Comparison of ENCODE assay signal across 8 cellular contexts in the genomic region with DNA sequence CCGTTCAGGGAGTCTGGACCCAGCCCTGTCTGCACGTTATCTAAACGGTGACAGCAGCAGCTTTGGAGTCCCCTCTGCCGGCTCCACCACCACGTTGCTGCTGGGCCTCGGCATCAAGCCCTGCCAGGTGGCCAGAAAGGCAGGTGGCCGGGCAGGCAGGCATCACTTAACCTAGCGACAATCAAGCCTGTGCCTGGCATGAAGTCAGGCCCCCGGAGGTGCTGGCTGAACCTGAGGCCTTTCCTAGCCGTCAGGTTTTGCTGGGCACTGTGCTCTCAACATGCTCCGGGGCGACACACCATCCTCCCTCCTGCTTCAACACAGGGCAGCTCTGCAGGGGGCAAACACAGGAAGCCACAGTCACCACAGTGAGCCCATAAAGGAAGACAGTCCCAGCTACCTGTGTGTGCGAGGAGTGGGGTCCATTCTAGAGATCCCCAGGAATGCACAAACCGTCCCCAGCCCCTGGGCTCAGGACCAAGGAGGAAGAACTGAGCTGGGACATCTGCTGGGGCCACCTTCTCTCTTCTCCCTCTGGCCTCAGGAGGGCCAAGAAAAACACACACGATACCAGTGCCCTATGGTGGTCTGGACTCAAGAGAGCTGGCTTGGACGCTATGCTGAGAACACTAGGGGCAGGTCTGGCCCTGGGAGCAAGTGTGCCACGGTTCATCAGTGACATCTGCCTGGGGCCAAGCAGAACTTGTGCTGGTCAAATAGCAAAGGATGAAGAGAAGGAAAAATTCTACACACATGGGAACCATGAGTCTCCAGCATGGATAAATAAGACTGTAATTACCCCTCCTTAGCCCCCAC. TPM values are rescaled to one million over a fixed set of nuclear protein-coding genes. Genes with fewer than 3 reads are reported as not detected.
DNase-seq lines count a peak whose midpoint lies in the region; ATAC-seq and TF ChIP-seq lines count a peak whose summit lies in the region.

No MANE protein-coding gene starts in this region.

- peaks cover 78 to 83% of the 10 kb centered on the region in 2 donors for H3K4me1 ChIP-seq in duodenal mucosa (ENCODE audit: control insufficient read depth in 1 of 2, insufficient read depth in 2 of 2, low read length in 2 of 2)
- peaks cover 91% of the 10 kb centered on the region for H3K4me1 ChIP-seq in vagina

- H3K27ac ChIP-seq in duodenal mucosa (ENCODE audit: low read depth, low read length) (peak overlapping the region; percentile 17), vagina (no peak overlapping the region)

- H3K36me3 ChIP-seq in duodenal mucosa (ENCODE audit: control insufficient read depth in 1 of 2, insufficient read depth in 2 of 2, low read length in 2 of 2) (no peaks in the 10 kb centered on the region), vagina (no peaks in the 10 kb centered on the region)

- H3K27ac Mint-ChIP-seq in MCF 10A (ENCODE audit: low read depth, unreplicated experiment), result no peak overlapping the region

- H3K9me3 ChIP-seq in duodenal mucosa (ENCODE audit: control insufficient read depth in 1 of 2, low read length in 2 of 2), result no peaks in the 10 kb centered on the region
- no peaks in the 10 kb centered on the region for H3K9me3 ChIP-seq in vagina

- no peak for TF ChIP-seq CTCF in MCF 10A (IDR thresholded peaks at IDR 0.05; ENCODE audit: unreplicated experiment)
- TF ChIP-seq CTCF in vagina (IDR thresholded peaks at IDR 0.05), result no peak

- H3K9me3 Mint-ChIP-seq in MCF 10A (ENCODE audit: unreplicated experiment), result no peaks in the 10 kb centered on the region

- ATAC-seq in HG03039 (IDR thresholded peaks at IDR 0.05; ENCODE audit: unreplicated experiment) (peak; percentile 5), GM19023 (IDR thresholded peaks at IDR 0.05; ENCODE audit: unreplicated experiment) (no peak)

- no peak for TF ChIP-seq POLR2A in vagina (IDR thresholded peaks at IDR 0.05)

- BruUV-seq in MCF 10A (replicated peaks; lab: Mats Ljungman, UMichigan), result no TSS peak

- intact Hi-C loops in MCF 10A (cut with micrococcal nuclease), result no loop called here
- intact Hi-C loops in vagina (cut with DNase I), result no loop called here

- peaks cover 34% of the 10 kb centered on the region for H3K4me1 Mint-ChIP-seq in MCF 10A (ENCODE audit: insufficient read depth, unreplicated experiment)

- H3K4me3 ChIP-seq in duodenal mucosa (ENCODE audit: low read depth in 1 of 2, low read length in 2 of 2), result peak overlapping the region; percentile 18 to 48
- peak overlapping the region in 1 of 2 donors; percentile 4 for H3K4me3 ChIP-seq in vagina

- no peaks in the 10 kb centered on the region for H3K27me3 Mint-ChIP-seq in MCF 10A (ENCODE audit: insufficient read depth, unreplicated experiment)

- H3K36me3 Mint-ChIP-seq in MCF 10A (ENCODE audit: insufficient read depth, unreplicated experiment), result peaks cover 7% of the 10 kb centered on the region

- DNase-seq in NCI-H524 (lab: John Stamatoyannopoulos, UW) (peak; percentile 66 to 83), NCI-H524 treated with DMSO at 0.1 percent for 48 hours (lab: John Stamatoyannopoulos, UW) (no peak), NCI-H69 (lab: John Stamatoyannopoulos, UW) (peak; percentile 88), MCF 10A (ENCODE audit: unreplicated experiment) (no peak), vagina (ENCODE audit: extremely low spot score in 2 of 2) (no peak)

- H3K9ac ChIP-seq in duodenal mucosa (ENCODE audit: low read depth in 1 of 2, low read length in 2 of 2), result peak overlapping the region; percentile 20 to 35

- H3K27me3 ChIP-seq in duodenal mucosa (ENCODE audit: control insufficient read depth in 1 of 2, insufficient read depth in 2 of 2, low read length in 2 of 2), result no peaks in the 10 kb centered on the region
- no peaks in the 10 kb centered on the region for H3K27me3 ChIP-seq in vagina

- no peak overlapping the region for H3K4me3 Mint-ChIP-seq in MCF 10A (ENCODE audit: unreplicated experiment)

- CTCF ChIA-PET in MCF 10A (lab: Yijun Ruan, JAX), result interaction anchor here (0.9 kb wide), 1 partner anchor 45 kb away, joined by 3 read pairs; the partner anchor contains the start of gene CCDC88C

- POLR2A ChIA-PET in MCF 10A (lab: Yijun Ruan, JAX), result interaction anchor here (1.2 to 1.3 kb wide), 3 partner anchors 12 to 45 kb away, joined by 3 read pairs; partner anchors contain the start of gene CCDC88C

RNA-seq across cellular contexts. Expression of gene CCDC88C, which starts 44.7 kb away (rescaled TPM):
- total RNA-seq in MCF 10A (2022) (11.4 and 19.7 TPM in 2 replicates), vagina (42.2 TPM)

Comparison
In these comparisons a context has a peak if more than half of its experiments do, and no peak if none do; other contexts are left out.
1. DNase-seq: peak in NCI-H524 (2 of 2) and NCI-H69 (single experiment); none in NCI-H524 treated with DMSO at 0.1 percent for 48 hours (single experiment), MCF 10A (single experiment) and vagina (0 of 2).